Comparison of ENCODE assay signal across 35 cellular contexts in the genomic region with DNA sequence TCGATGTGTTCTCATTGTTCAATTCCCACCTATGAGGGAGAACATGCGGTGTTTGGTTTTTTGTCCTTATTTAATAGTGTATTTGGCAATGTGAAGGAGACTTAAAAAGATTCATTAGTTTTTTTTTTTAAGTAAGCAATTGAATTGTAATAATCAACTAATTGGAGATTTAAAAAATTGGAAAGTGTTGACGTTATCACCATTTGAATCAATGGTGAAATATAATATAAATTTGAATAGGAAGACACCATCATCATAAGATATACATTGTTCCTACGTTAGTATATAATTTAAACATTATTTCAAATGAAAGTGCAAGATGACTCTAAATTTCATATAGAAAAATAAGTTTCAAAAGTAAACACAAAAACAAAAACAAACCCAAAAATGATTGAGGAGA.
"Had no signal": no experiment of that assay in that cellular context is flagged by ENCODE, and none has a peak within 500 bp of the region (broad histone marks: within the 10 kb centered on the region; RNA-seq: fewer than 3 reads in every experiment).

No MANE protein-coding gene starts in this region.

- H3K4me1 Mint-ChIP-seq: activated B cell treated with CpG ODN at 0.5 μM for 24 hours; activated CD4-positive, alpha-beta T cell treated with anti-CD3 and anti-CD28 coated beads, Interleukin-2, amount 10 ng/mL, durations not matched to agents 24 days and 14 days; activated naive CD4-positive, alpha-beta T cell treated with anti-CD3 and anti-CD28 coated beads, Interleukin-2, amount 10 ng/mL, durations not matched to agents 7 days and 5 days; activated naive CD4-positive, alpha-beta T cell treated with anti-CD3 and anti-CD28 coated beads, Interleukin-2, amount 50 U/mL, for 24 hours; activated naive CD8-positive, alpha-beta T cell treated with anti-CD3 and anti-CD28 coated beads, Interleukin-2, amount 10 ng/mL, durations not matched to agents 7 days and 5 days; activated naive CD8-positive, alpha-beta T cell treated with anti-CD3 and anti-CD28 coated beads, Interleukin-2, amount 50 U/mL, for 24 hours had no signal

- FAIRE-seq: TTC549 had no signal

- H3K27ac ChIP-seq: ascending aorta, body of pancreas, brain microvascular endothelial cell, breast epithelium, VCaP had no signal

- H3K36me3 Mint-ChIP-seq: activated CD4-positive, alpha-beta memory T cell treated with anti-CD3 and anti-CD28 coated beads for 36 hours; activated naive CD4-positive, alpha-beta T cell treated with anti-CD3 and anti-CD28 coated beads, Interleukin-2, amount 10 ng/mL, durations not matched to agents 7 days and 5 days; activated naive CD4-positive, alpha-beta T cell treated with anti-CD3 and anti-CD28 coated beads, Interleukin-2, amount 50 U/mL, for 24 hours; activated naive CD8-positive, alpha-beta T cell; activated naive CD8-positive, alpha-beta T cell treated with anti-CD3 and anti-CD28 coated beads, Interleukin-2, amount 10 ng/mL, durations not matched to agents 7 days and 5 days had no signal

- H3K36me3 ChIP-seq: ascending aorta, brain microvascular endothelial cell, breast epithelium had no signal

- H3K4me3 Mint-ChIP-seq: activated B cell treated with CpG ODN at 0.5 μM for 24 hours; activated CD4-positive, alpha-beta memory T cell treated with anti-CD3 and anti-CD28 coated beads for 36 hours; activated CD4-positive, alpha-beta T cell treated with anti-CD3 and anti-CD28 coated beads, Interleukin-2, amount 10 ng/mL, durations not matched to agents 24 days and 14 days; activated CD8-positive, alpha-beta T cell treated with anti-CD3 and anti-CD28 coated beads for 36 hours; activated naive CD4-positive, alpha-beta T cell treated with anti-CD3 and anti-CD28 coated beads, Interleukin-2, amount 10 ng/mL, durations not matched to agents 7 days and 5 days; activated naive CD4-positive, alpha-beta T cell treated with anti-CD3 and anti-CD28 coated beads, Interleukin-2, amount 50 U/mL, for 24 hours; activated naive CD8-positive, alpha-beta T cell; activated naive CD8-positive, alpha-beta T cell treated with anti-CD3 and anti-CD28 coated beads, Interleukin-2, amount 10 ng/mL, durations not matched to agents 7 days and 5 days; activated naive CD8-positive, alpha-beta T cell treated with anti-CD3 and anti-CD28 coated beads, Interleukin-2, amount 50 U/mL, for 24 hours; T-helper 1 cell treated with Interleukin-12 subunit alpha and Interleukin-12 subunit beta and Interleukin-4 antibody, amounts not matched to agents 30 μg/mL and 1 μg/mL, for 36 hours; T-helper 2 cell treated with Interferon-gamma antibody and Interleukin-4, amounts not matched to agents 5 μg/mL and 100 μg/mL, for 36 hours had no signal

- H3K27me3 Mint-ChIP-seq: activated B cell treated with CpG ODN at 0.5 μM for 24 hours; activated CD4-positive, alpha-beta memory T cell treated with anti-CD3 and anti-CD28 coated beads for 36 hours; activated CD4-positive, alpha-beta T cell treated with anti-CD3 and anti-CD28 coated beads, Interleukin-2, amount 10 ng/mL, durations not matched to agents 24 days and 14 days; activated CD8-positive, alpha-beta T cell treated with anti-CD3 and anti-CD28 coated beads for 36 hours; activated naive CD4-positive, alpha-beta T cell treated with anti-CD3 and anti-CD28 coated beads, Interleukin-2, amount 10 ng/mL, durations not matched to agents 7 days and 5 days; activated naive CD4-positive, alpha-beta T cell treated with anti-CD3 and anti-CD28 coated beads, Interleukin-2, amount 50 U/mL, for 24 hours; activated naive CD8-positive, alpha-beta T cell; activated naive CD8-positive, alpha-beta T cell treated with anti-CD3 and anti-CD28 coated beads, Interleukin-2, amount 10 ng/mL, durations not matched to agents 7 days and 5 days; activated naive CD8-positive, alpha-beta T cell treated with anti-CD3 and anti-CD28 coated beads, Interleukin-2, amount 50 U/mL, for 24 hours had no signal

- ATAC-seq: activated CD8-positive, alpha-beta T cell treated with anti-CD3 and anti-CD28 coated beads for 36 hours; activated naive CD8-positive, alpha-beta T cell treated with anti-CD3 and anti-CD28 coated beads, Interleukin-2, amount 50 U/mL, for 24 hours; body of pancreas had no signal

- H3K27me3 ChIP-seq: ascending aorta, body of pancreas, brain microvascular endothelial cell, breast epithelium had no signal

- H3K27ac Mint-ChIP-seq: activated B cell treated with CpG ODN at 0.5 μM for 24 hours; activated CD4-positive, alpha-beta memory T cell treated with anti-CD3 and anti-CD28 coated beads for 36 hours; activated CD4-positive, alpha-beta T cell treated with anti-CD3 and anti-CD28 coated beads, Interleukin-2, amount 10 ng/mL, durations not matched to agents 24 days and 14 days; activated CD8-positive, alpha-beta T cell treated with anti-CD3 and anti-CD28 coated beads for 36 hours; activated naive CD4-positive, alpha-beta T cell treated with anti-CD3 and anti-CD28 coated beads, Interleukin-2, amount 10 ng/mL, durations not matched to agents 7 days and 5 days; activated naive CD4-positive, alpha-beta T cell treated with anti-CD3 and anti-CD28 coated beads, Interleukin-2, amount 50 U/mL, for 24 hours; activated naive CD8-positive, alpha-beta T cell; activated naive CD8-positive, alpha-beta T cell treated with anti-CD3 and anti-CD28 coated beads, Interleukin-2, amount 10 ng/mL, durations not matched to agents 7 days and 5 days; activated naive CD8-positive, alpha-beta T cell treated with anti-CD3 and anti-CD28 coated beads, Interleukin-2, amount 50 U/mL, for 24 hours; activated T-helper 2 cell treated with anti-CD3 and anti-CD28 coated beads, Interferon-gamma antibody, Interleukin-2, Interleukin-4, amounts not matched to agents 10 μg/mL and 5 μg/mL and 100 μg/mL, durations not matched to agents 14 hours and 24 hours and 36 hours; T-helper 1 cell treated with Interleukin-12 subunit alpha and Interleukin-12 subunit beta and Interleukin-4 antibody, amounts not matched to agents 30 μg/mL and 1 μg/mL, for 36 hours; T-helper 2 cell treated with Interferon-gamma antibody and Interleukin-4, amounts not matched to agents 5 μg/mL and 100 μg/mL, for 36 hours had no signal

- DNase-seq: activated B cell treated with CpG ODN at 0.5 μM for 24 hours; activated CD4-positive, alpha-beta memory T cell treated with anti-CD3 and anti-CD28 coated beads for 36 hours; activated CD4-positive, alpha-beta T cell treated with anti-CD3 and anti-CD28 coated beads for 4 hours; activated CD4-positive, alpha-beta T cell treated with anti-CD3 and anti-CD28 coated beads, Interleukin-2, amount 10 ng/mL, durations not matched to agents 24 days and 14 days; activated CD4-positive, alpha-beta T cell treated with anti-CD3 and anti-CD28 coated beads, Interleukin-2, amount 50 U/mL, for 1 hour; activated CD4-positive, alpha-beta T cell treated with anti-CD3 and anti-CD28 coated beads, Interleukin-2, amount 50 U/mL, for 4 hours; activated CD4-positive, CD25-positive, alpha-beta regulatory T cell treated with anti-CD3 and anti-CD28 coated beads, Interleukin-2, amount 50 U/mL, for 72 hours; activated CD8-positive, alpha-beta memory T cell treated with anti-CD3 and anti-CD28 coated beads, Interleukin-2, amount 50 U/mL, for 4 hours; activated CD8-positive, alpha-beta T cell treated with anti-CD3 and anti-CD28 coated beads for 36 hours; activated effector memory CD4-positive, alpha-beta T cell treated with Interleukin-2 at 50 U/mL for 16 hours; activated gamma-delta T cell; activated naive CD4-positive, alpha-beta T cell treated with anti-CD3 and anti-CD28 coated beads, Interleukin-2, amount 10 ng/mL, durations not matched to agents 7 days and 5 days; activated naive CD4-positive, alpha-beta T cell treated with Interleukin-2 at 50 U/mL for 16 hours; activated naive CD8-positive, alpha-beta T cell treated with anti-CD3 and anti-CD28 coated beads, Interleukin-2, amount 10 ng/mL, durations not matched to agents 7 days and 5 days; activated naive CD8-positive, alpha-beta T cell treated with anti-CD3 and anti-CD28 coated beads, Interleukin-2, amount 50 U/mL, for 24 hours; activated T-cell treated with anti-CD3 and anti-CD28 coated beads for 4 hours; activated T-cell treated with anti-CD3 and anti-CD28 coated beads, Interleukin-2, amount 50 U/mL, for 1 hour; activated T-cell treated with anti-CD3 and anti-CD28 coated beads, Interleukin-2, amount 50 U/mL, for 48 hours; amygdala; anterior cingulate cortex; body of pancreas; central memory CD4-positive, alpha-beta T cell; T-helper 1 cell; T-helper 2 cell; T-helper 9 cell had no signal

- H3K9me3 ChIP-seq: ascending aorta, body of pancreas had no signal

- H3K4me3 ChIP-seq: ascending aorta, body of pancreas, breast epithelium had no signal

- H3K9me3 Mint-ChIP-seq: activated B cell treated with CpG ODN at 0.5 μM for 24 hours; activated naive CD4-positive, alpha-beta T cell treated with anti-CD3 and anti-CD28 coated beads, Interleukin-2, amount 50 U/mL, for 24 hours; activated naive CD8-positive, alpha-beta T cell treated with anti-CD3 and anti-CD28 coated beads, Interleukin-2, amount 10 ng/mL, durations not matched to agents 7 days and 5 days had no signal

- H3K4me1 ChIP-seq: ascending aorta, body of pancreas, breast epithelium had no signal
